Comparison of ENCODE assay signal across 1 cellular context in genomic region chr17:6457688-6458190, GRCh38.
TF ChIP-seq lines count a peak whose summit lies in the region.

No MANE protein-coding gene starts in this region.

TF ChIP-seq in K562, 482 proteins besides CTCF, POLR2A, EP300 and RAD21:
- TF ChIP-seq HNRNPK (IDR thresholded peaks at IDR 0.05; ENCODE audit: low read depth, low read length, poor library complexity, severe bottlenecking) (no peak), ZNF174 (CRISPR knock-in tag; IDR thresholded peaks at IDR 0.05) (no peak), PRMT5 (CRISPR knock-in tag; IDR thresholded peaks at IDR 0.05) (no peak), MAFG (tag; conservative IDR thresholded peaks at IDR 0.05) (no peak), TAF7 (tag; IDR thresholded peaks at IDR 0.05) (no peak), EHMT2 (IDR thresholded peaks at IDR 0.05) (no peak), STAT5A (IDR thresholded peaks at IDR 0.05; ENCODE audit: borderline replicate concordance, low read length) (no peak), TCF3 (CRISPR knock-in tag; IDR thresholded peaks at IDR 0.05) (no peak), UBTF (IDR thresholded peaks at IDR 0.05; ENCODE audit: borderline replicate concordance in 1 of 2, low read depth in 2 of 2, low read length in 2 of 2) (no peak), ZKSCAN3 (CRISPR knock-in tag; IDR thresholded peaks at IDR 0.05) (no peak), HOXB6 (CRISPR knock-in tag; IDR thresholded peaks at IDR 0.05; ENCODE audit: borderline replicate concordance) (no peak), ARHGAP35 (IDR thresholded peaks at IDR 0.05; ENCODE audit: partially characterized antibody) (no peak), ZBTB12 (CRISPR knock-in tag; IDR thresholded peaks at IDR 0.05) (no peak), KLF10 (CRISPR knock-in tag; IDR thresholded peaks at IDR 0.05) (no peak), PCBP1 (IDR thresholded peaks at IDR 0.05; ENCODE audit: low read depth, low read length, poor library complexity, severe bottlenecking) (no peak)
- TF ChIP-seq, protein P1, sequence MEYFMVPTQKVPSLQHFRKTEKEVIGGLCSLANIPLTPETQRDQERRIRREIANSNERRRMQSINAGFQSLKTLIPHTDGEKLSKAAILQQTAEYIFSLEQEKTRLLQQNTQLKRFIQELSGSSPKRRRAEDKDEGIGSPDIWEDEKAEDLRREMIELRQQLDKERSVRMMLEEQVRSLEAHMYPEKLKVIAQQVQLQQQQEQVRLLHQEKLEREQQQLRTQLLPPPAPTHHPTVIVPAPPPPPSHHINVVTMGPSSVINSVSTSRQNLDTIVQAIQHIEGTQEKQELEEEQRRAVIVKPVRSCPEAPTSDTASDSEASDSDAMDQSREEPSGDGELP (CRISPR knock-in tag; IDR thresholded peaks at IDR 0.05; ENCODE audit: borderline replicate concordance), result no peak
- TF ChIP-seq, protein P2, sequence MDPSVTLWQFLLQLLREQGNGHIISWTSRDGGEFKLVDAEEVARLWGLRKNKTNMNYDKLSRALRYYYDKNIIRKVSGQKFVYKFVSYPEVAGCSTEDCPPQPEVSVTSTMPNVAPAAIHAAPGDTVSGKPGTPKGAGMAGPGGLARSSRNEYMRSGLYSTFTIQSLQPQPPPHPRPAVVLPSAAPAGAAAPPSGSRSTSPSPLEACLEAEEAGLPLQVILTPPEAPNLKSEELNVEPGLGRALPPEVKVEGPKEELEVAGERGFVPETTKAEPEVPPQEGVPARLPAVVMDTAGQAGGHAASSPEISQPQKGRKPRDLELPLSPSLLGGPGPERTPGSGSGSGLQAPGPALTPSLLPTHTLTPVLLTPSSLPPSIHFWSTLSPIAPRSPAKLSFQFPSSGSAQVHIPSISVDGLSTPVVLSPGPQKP (CRISPR knock-in tag; IDR thresholded peaks at IDR 0.05), result no peak
